21 cellular contexts compared by ENCODE assay signal in the genomic region with DNA sequence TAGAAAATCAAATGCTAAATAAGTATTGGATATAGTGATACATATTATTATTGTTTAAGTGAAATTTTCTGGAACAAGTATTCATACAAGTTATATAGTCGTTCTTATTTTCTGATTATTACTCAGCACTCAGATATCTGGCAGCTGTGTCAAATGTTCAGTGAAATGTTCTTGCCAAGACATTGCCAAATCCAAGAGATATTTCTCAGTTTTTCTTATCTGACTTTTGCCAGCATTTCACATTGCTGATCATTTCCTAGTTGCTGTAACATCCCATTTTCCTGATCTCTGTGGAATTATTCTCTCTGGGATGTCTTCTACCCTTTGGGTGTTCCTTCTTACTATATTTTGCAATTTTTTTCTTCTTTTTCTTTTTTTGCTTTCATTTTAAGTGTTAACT.
"Had no signal": no experiment of that assay in that cellular context is flagged by ENCODE, and none has a peak within 500 bp of the region (broad histone marks: within the 10 kb centered on the region; RNA-seq: fewer than 3 reads in every experiment).

No MANE protein-coding gene starts in this region.

- H3K27ac ChIP-seq: dorsolateral prefrontal cortex, esophagus squamous epithelium, ovary, psoas muscle, sigmoid colon, spleen, suprapubic skin, transverse colon, vagina had no signal

- H3K4me3 Mint-ChIP-seq: endodermal cell; naive thymus-derived CD8-positive, alpha-beta T cell; nephron progenitor cell; stimulated activated memory B cell treated with anti-CD40 and anti-IgM and Interleukin-4, amounts not matched to agents 10 μg/mL and 1 μg/mL and 100 μg/mL, for 72 hours; stimulated activated naive CD8-positive, alpha-beta T cell treated with anti-CD3 and anti-CD28 coated beads, Interleukin-15, Interleukin-2, amounts not matched to agents 100 ng/mL and 50 ng/mL, for 24 hours had no signal

- H3K27ac Mint-ChIP-seq: endodermal cell; naive thymus-derived CD8-positive, alpha-beta T cell; nephron progenitor cell; stimulated activated memory B cell treated with anti-CD40 and anti-IgM and Interleukin-4, amounts not matched to agents 10 μg/mL and 1 μg/mL and 100 μg/mL, for 72 hours; stimulated activated naive CD8-positive, alpha-beta T cell treated with anti-CD3 and anti-CD28 coated beads, Interleukin-15, Interleukin-2, amounts not matched to agents 100 ng/mL and 50 ng/mL, for 24 hours had no signal

- H3K4me3 ChIP-seq: dorsolateral prefrontal cortex, esophagus squamous epithelium, ovary, psoas muscle, sigmoid colon, spleen, suprapubic skin, transverse colon, vagina had no signal

- H3K9me3 ChIP-seq: esophagus squamous epithelium, ovary, psoas muscle, sigmoid colon, suprapubic skin, vagina had no signal

- H3K36me3 Mint-ChIP-seq: naive thymus-derived CD8-positive, alpha-beta T cell; stimulated activated memory B cell treated with anti-CD40 and anti-IgM and Interleukin-4, amounts not matched to agents 10 μg/mL and 1 μg/mL and 100 μg/mL, for 72 hours had no signal

- DNase-seq: dorsolateral prefrontal cortex; effector CD4-positive, alpha-beta T cell; endodermal cell; esophagus squamous epithelium; mammary epithelial cell; mesendoderm; midbrain; naive thymus-derived CD8-positive, alpha-beta T cell; nephron progenitor cell; nucleus accumbens; ovary; psoas muscle; right cardiac atrium; sigmoid colon; spleen; stimulated activated CD4-positive, alpha-beta T cell treated with anti-CD3 and anti-CD28 coated beads, Interleukin-4, amount 100 ng/mL, for 4 hours; transverse colon had no signal

- H3K27me3 ChIP-seq: esophagus squamous epithelium, ovary, sigmoid colon, spleen, suprapubic skin, transverse colon, vagina had no signal

- H3K4me1 ChIP-seq: esophagus squamous epithelium, psoas muscle, sigmoid colon, spleen, suprapubic skin, transverse colon, vagina had no signal

- H3K4me1 Mint-ChIP-seq: naive thymus-derived CD8-positive, alpha-beta T cell; stimulated activated memory B cell treated with anti-CD40 and anti-IgM and Interleukin-4, amounts not matched to agents 10 μg/mL and 1 μg/mL and 100 μg/mL, for 72 hours had no signal

- H3K27me3 Mint-ChIP-seq: stimulated activated memory B cell treated with anti-CD40 and anti-IgM and Interleukin-4, amounts not matched to agents 10 μg/mL and 1 μg/mL and 100 μg/mL, for 72 hours; stimulated activated naive CD8-positive, alpha-beta T cell treated with anti-CD3 and anti-CD28 coated beads, Interleukin-15, Interleukin-2, amounts not matched to agents 100 ng/mL and 50 ng/mL, for 24 hours had no signal

- H3K36me3 ChIP-seq: esophagus squamous epithelium, ovary, sigmoid colon, spleen, suprapubic skin, transverse colon, vagina had no signal
